ENCODE assay signal across 15 cellular contexts in the genomic region with DNA sequence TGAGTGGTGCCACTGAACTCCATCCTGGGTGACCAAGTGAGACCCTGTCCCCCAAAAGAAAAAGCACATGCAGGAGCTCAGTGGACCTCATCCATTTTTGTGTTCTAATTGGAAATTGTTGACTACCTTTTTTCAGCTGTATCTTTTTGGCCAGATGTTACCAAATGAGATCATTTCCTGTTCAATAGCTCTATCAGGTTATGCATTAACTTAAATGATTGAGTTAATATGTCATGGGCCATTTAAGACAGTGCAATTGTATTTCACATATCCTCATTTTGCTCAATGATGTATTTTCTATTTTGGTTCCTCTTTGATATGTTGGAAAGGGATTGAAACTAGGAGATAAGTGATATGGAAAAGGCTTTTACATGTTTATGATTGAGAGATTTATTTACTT. TPM values are rescaled to one million over a fixed set of nuclear protein-coding genes. Genes with fewer than 3 reads are reported as not detected.
DNase-seq lines count a peak whose midpoint lies in the region; ATAC-seq and TF ChIP-seq lines count a peak whose summit lies in the region.
"Had no signal": no experiment of that assay in that cellular context is flagged by ENCODE, and none has a peak within 500 bp of the region (broad histone marks: within the 10 kb centered on the region; RNA-seq: fewer than 3 reads in every experiment).

No MANE protein-coding gene starts in this region.

- DNase-seq in DMS53 treated with DMSO at 0.1 percent for 48 hours (lab: John Stamatoyannopoulos, UW; ENCODE audit: unreplicated experiment) (peak; percentile 48), ureter (ENCODE audit: low spot score) (no peak)
- DNase-seq: activated naive CD8-positive, alpha-beta T cell treated with anti-CD3 and anti-CD28 coated beads, Interleukin-2, amount 10 ng/mL, durations not matched to agents 7 days and 5 days; effector CD8-positive, alpha-beta T cell; Kasumi-1; left ventricle myocardium inferior; NCI-H345 had no signal

- TF ChIP-seq POLR2A in GM18505 (IDR thresholded peaks at IDR 0.05; ENCODE audit: borderline replicate concordance, extremely low read depth, insufficient read depth, insufficient read length): no peak

- ATAC-seq in GM19395 (IDR thresholded peaks at IDR 0.05; ENCODE audit: unreplicated experiment): peak; percentile 72
- peak; percentile 75 for ATAC-seq in HG02938 (IDR thresholded peaks at IDR 0.05; ENCODE audit: unreplicated experiment)
- ATAC-seq in HG03575 (IDR thresholded peaks at IDR 0.05; ENCODE audit: extremely low read depth, insufficient number of reproducible peaks, low FRiP score, unreplicated experiment): peak; percentile 42
- no peak for ATAC-seq in GM18519 (IDR thresholded peaks at IDR 0.05; ENCODE audit: low FRiP score, unreplicated experiment)
- ATAC-seq in GM19351 (IDR thresholded peaks at IDR 0.05; ENCODE audit: unreplicated experiment): no peak
- no peak for ATAC-seq in GM18505 (IDR thresholded peaks at IDR 0.05; ENCODE audit: unreplicated experiment)
- ATAC-seq: Right ventricle myocardium inferior had no signal

RNA-seq across cellular contexts. Expression of gene RHOH, which starts 26.2 kb away (rescaled TPM):
- 7.7 TPM for total RNA-seq in ureter
- total RNA-seq: myocyte had no signal

Comparison
In these comparisons a context has a peak if more than half of its experiments do, and no peak if none do; other contexts are left out.
1. ATAC-seq: peak in GM19395 (single experiment), HG02938 (single experiment) and HG03575 (single experiment); none in GM18519 (single experiment), GM19351 (single experiment) and GM18505 (single experiment).